ENCODE assay signal across 19 cellular contexts in genomic region chr10:3950676-3951275, GRCh38.
DNase-seq lines count a peak whose midpoint lies in the region; ATAC-seq and TF ChIP-seq lines count a peak whose summit lies in the region.
"Had no signal": no experiment of that assay in that cellular context is flagged by ENCODE, and none has a peak within 500 bp of the region (broad histone marks: within the 10 kb centered on the region; RNA-seq: fewer than 3 reads in every experiment).

No MANE protein-coding gene starts in this region.

- no peak overlapping the region for H3K27ac Mint-ChIP-seq in activated CD4-positive, alpha-beta memory T cell treated with anti-CD3 and anti-CD28 coated beads for 36 hours
- H3K27ac Mint-ChIP-seq: type B pancreatic cell had no signal

- no peaks in the 10 kb centered on the region for H3K9me3 Mint-ChIP-seq in activated CD4-positive, alpha-beta memory T cell treated with anti-CD3 and anti-CD28 coated beads for 36 hours
- H3K9me3 Mint-ChIP-seq: type B pancreatic cell had no signal

- H3K4me3 ChIP-seq in colonic mucosa, result no peak overlapping the region
- H3K4me3 ChIP-seq: body of pancreas, right lobe of liver, SJCRH30 had no signal

- peaks cover 4% of the 10 kb centered on the region for H3K36me3 Mint-ChIP-seq in activated CD4-positive, alpha-beta memory T cell treated with anti-CD3 and anti-CD28 coated beads for 36 hours
- H3K36me3 Mint-ChIP-seq: type B pancreatic cell had no signal

- DNase-seq in activated gamma-delta T cell treated with Interleukin-2 at 50 U/mL for 16 hours (peak; percentile 75), activated gamma-delta T cell (lab: John Stamatoyannopoulos, UW) (no peak), colonic mucosa (peak; percentile 16), NCI-H82 (lab: John Stamatoyannopoulos, UW) (no peak), NCI-H1436 (lab: John Stamatoyannopoulos, UW) (no peak)
- peak; percentile 56 for DNase-seq in activated CD4-positive, alpha-beta memory T cell treated with anti-CD3 and anti-CD28 coated beads for 36 hours
- DNase-seq in stimulated activated naive CD8-positive, alpha-beta T cell treated with anti-CD3 and anti-CD28 coated beads, Interleukin-15, Interleukin-2, amounts not matched to agents 100 U/mL and 50 U/mL, for 24 hours, result peak; percentile 45
- DNase-seq: activated T-cell treated with anti-CD3 and anti-CD28 coated beads, Interleukin-2, amount 50 U/mL, for 1 hour; body of pancreas; foreskin melanocyte; NCI-H1417; NCI-H526 treated with DMSO at 0.1 percent for 48 hours; nucleus accumbens; right lobe of liver; SJCRH30; stimulated activated naive CD4-positive, alpha-beta T cell treated with Interleukin-2 at 50 U/mL for 16 hours; T1000 had no signal

- H3K9ac ChIP-seq in colonic mucosa (ENCODE audit: low read depth in 2 of 2, low read length in 2 of 2), result no peak overlapping the region

- CTCF ChIA-PET in activated CD4-positive, alpha-beta memory T cell treated with anti-CD3 and anti-CD28 coated beads for 36 hours (lab: Charles Lee), result no interaction called here

- H3K27me3 Mint-ChIP-seq in activated CD4-positive, alpha-beta memory T cell treated with anti-CD3 and anti-CD28 coated beads for 36 hours, result no peaks in the 10 kb centered on the region
- H3K27me3 Mint-ChIP-seq: type B pancreatic cell had no signal

- H3K36me3 ChIP-seq in colonic mucosa, result no peaks in the 10 kb centered on the region
- H3K36me3 ChIP-seq: right lobe of liver, SJCRH30 had no signal

- H3K27ac ChIP-seq in colonic mucosa, result no peak overlapping the region
- H3K27ac ChIP-seq: body of pancreas, right lobe of liver, SJCRH30 had no signal

- H3K4me1 Mint-ChIP-seq in activated CD4-positive, alpha-beta memory T cell treated with anti-CD3 and anti-CD28 coated beads for 36 hours (ENCODE audit: low read depth), result peaks cover 46% of the 10 kb centered on the region

- no peak overlapping the region for H3K4me3 Mint-ChIP-seq in activated CD4-positive, alpha-beta memory T cell treated with anti-CD3 and anti-CD28 coated beads for 36 hours
- H3K4me3 Mint-ChIP-seq: type B pancreatic cell had no signal

- no peaks in the 10 kb centered on the region for H3K9me3 ChIP-seq in colonic mucosa
- H3K9me3 ChIP-seq: body of pancreas, right lobe of liver, SJCRH30 had no signal

- no peak for ATAC-seq in stimulated activated naive CD8-positive, alpha-beta T cell treated with anti-CD3 and anti-CD28 coated beads, Interleukin-15, Interleukin-2, amounts not matched to agents 100 U/mL and 50 U/mL, for 24 hours
- ATAC-seq in GM21723 (IDR thresholded peaks at IDR 0.05; ENCODE audit: unreplicated experiment), result no peak
- ATAC-seq: body of pancreas, right lobe of liver had no signal

- H3K27me3 ChIP-seq in colonic mucosa, result no peaks in the 10 kb centered on the region
- H3K27me3 ChIP-seq: body of pancreas, right lobe of liver, SJCRH30 had no signal

- H3K4me1 ChIP-seq in colonic mucosa, result no peaks in the 10 kb centered on the region
- H3K4me1 ChIP-seq: right lobe of liver, SJCRH30 had no signal

- no peak for TF ChIP-seq CTCF in colonic mucosa (IDR thresholded peaks at IDR 0.05)

- POLR2A ChIA-PET in activated CD4-positive, alpha-beta memory T cell treated with anti-CD3 and anti-CD28 coated beads for 36 hours (lab: Charles Lee), result no interaction called here

- intact Hi-C loops in activated CD4-positive, alpha-beta memory T cell treated with anti-CD3 and anti-CD28 coated beads for 36 hours (cut with micrococcal nuclease), result no loop called here
- intact Hi-C loops in colonic mucosa (cut with DNase I), result no loop called here

Comparison
In these comparisons a context has a peak if more than half of its experiments do, and no peak if none do; other contexts are left out.
1. DNase-seq: peak in activated gamma-delta T cell treated with Interleukin-2 at 50 U/mL for 16 hours (single experiment), activated CD4-positive, alpha-beta memory T cell treated with anti-CD3 and anti-CD28 coated beads for 36 hours (single experiment), colonic mucosa (single experiment) and stimulated activated naive CD8-positive, alpha-beta T cell treated with anti-CD3 and anti-CD28 coated beads, Interleukin-15, Interleukin-2, amounts not matched to agents 100 U/mL and 50 U/mL, for 24 hours (single experiment); none in activated gamma-delta T cell (single experiment), NCI-H82 (single experiment) and NCI-H1436 (single experiment).